18 cellular contexts compared by ENCODE assay signal in the genomic region with DNA sequence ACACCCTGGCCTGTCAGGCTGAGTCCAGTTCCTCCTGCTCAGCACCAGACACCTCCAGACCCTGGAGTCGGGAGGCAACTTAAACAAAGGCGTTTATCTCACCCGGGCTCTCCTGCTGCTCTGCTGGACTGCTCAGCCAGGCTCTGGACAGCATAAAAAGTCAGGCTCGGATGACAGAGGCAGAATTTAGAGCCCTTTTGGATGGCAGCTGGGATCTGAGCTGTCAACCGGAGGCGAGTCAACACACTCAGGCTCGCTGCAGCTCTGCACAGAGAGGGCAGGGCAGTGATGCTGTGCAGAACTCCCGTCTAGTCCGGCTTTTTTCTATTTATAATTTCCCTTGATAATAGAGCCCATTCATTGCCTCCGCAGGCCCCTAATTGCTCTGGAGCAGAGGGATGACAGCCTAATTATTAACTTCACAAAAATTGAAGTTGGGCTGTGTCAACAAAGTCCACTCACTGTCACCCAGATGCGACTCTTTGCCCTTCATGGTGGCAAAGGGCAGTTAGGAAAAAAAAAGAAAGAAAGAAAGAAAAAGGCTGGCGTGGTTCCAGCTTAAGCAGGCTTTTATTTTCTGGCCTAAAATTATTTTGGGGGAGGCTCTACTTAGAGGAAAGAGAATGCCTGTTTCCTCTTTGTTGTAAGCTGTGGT. TPM values are rescaled to one million over a fixed set of nuclear protein-coding genes. Genes with fewer than 3 reads are reported as not detected.
A peak's percentile ranks its signal among the peaks of the same experiment; 100 is the strongest.
DNase-seq lines count a peak whose midpoint lies in the region; ATAC-seq, FAIRE-seq and TF ChIP-seq lines count a peak whose summit lies in the region.
"Had no signal": no experiment of that assay in that cellular context is flagged by ENCODE, and none has a peak within 500 bp of the region (broad histone marks: within the 10 kb centered on the region; RNA-seq: fewer than 3 reads in every experiment).

No MANE protein-coding gene starts in this region.

- FAIRE-seq in TTC549 (lab: Jason Lieb, UNC): peak; percentile 3

- H3K9me3 Mint-ChIP-seq in endothelial cell (ENCODE audit: unreplicated experiment): no peaks in the 10 kb centered on the region
- H3K9me3 Mint-ChIP-seq: activated B cell treated with CpG ODN at 0.5 μM for 24 hours had no signal

- H3K36me3 Mint-ChIP-seq in endothelial cell (ENCODE audit: low read depth, unreplicated experiment): no peaks in the 10 kb centered on the region
- H3K36me3 Mint-ChIP-seq: CD4-positive, CD25-positive, alpha-beta regulatory T cell had no signal

- H3K4me1 Mint-ChIP-seq in endothelial cell (ENCODE audit: unreplicated experiment): peaks cover 14% of the 10 kb centered on the region

- intact Hi-C loops in left cardiac atrium (cut with DNase I): loop anchor here in 1 of 2 donors (5.0 kb wide), 2 partner anchors 282 to 588 kb away; no protein-coding TSS in a partner anchor

- H3K27me3 ChIP-seq in rectal smooth muscle tissue (ENCODE audit: control insufficient read depth, insufficient read depth, low read length): peaks cover 2% of the 10 kb centered on the region

- DNase-seq in NCI-H146 treated with DMSO at 0.1 percent for 48 hours (lab: John Stamatoyannopoulos, UW; ENCODE audit: unreplicated experiment) (peak; percentile 78), left cardiac atrium (no peak), endothelial cell (ENCODE audit: low spot score) (no peak), NCI-H1436 (lab: John Stamatoyannopoulos, UW) (no peak)
- DNase-seq: activated B cell treated with CpG ODN at 0.5 μM for 24 hours; activated CD8-positive, alpha-beta memory T cell treated with anti-CD3 and anti-CD28 coated beads, Interleukin-2, amount 50 U/mL, for 48 hours; activated naive CD4-positive, alpha-beta T cell treated with Interleukin-2 at 50 U/mL for 16 hours; brain microvascular endothelial cell; CD4-positive, CD25-positive, alpha-beta regulatory T cell; kidney glomerular epithelial cell; naive B cell; stimulated activated CD4-positive, alpha-beta T cell treated with anti-CD3 and anti-CD28 coated beads, Interleukin-4, amount 100 ng/mL, for 24 hours; transverse colon had no signal

- peak; percentile 49 to 76 for ATAC-seq in left cardiac atrium
- ATAC-seq in HG02678 (IDR thresholded peaks at IDR 0.05; ENCODE audit: unreplicated experiment): no peak

- H3K4me1 ChIP-seq in rectal smooth muscle tissue (ENCODE audit: control insufficient read depth, insufficient read depth, low read length): peaks cover 3% of the 10 kb centered on the region

- no peak overlapping the region for H3K4me3 ChIP-seq in rectal smooth muscle tissue (ENCODE audit: low read length)
- H3K4me3 ChIP-seq: transverse colon had no signal

- TF ChIP-seq CTCF in endothelial cell (IDR thresholded peaks at IDR 0.05; ENCODE audit: unreplicated experiment): no peak

- H3K4me3 Mint-ChIP-seq in endothelial cell (ENCODE audit: unreplicated experiment): no peak overlapping the region
- H3K4me3 Mint-ChIP-seq: activated B cell treated with CpG ODN at 0.5 μM for 24 hours; CD4-positive, CD25-positive, alpha-beta regulatory T cell; naive B cell had no signal

- no peak overlapping the region for H3K9ac ChIP-seq in rectal smooth muscle tissue (ENCODE audit: low read length)

- no peaks in the 10 kb centered on the region for H3K36me3 ChIP-seq in rectal smooth muscle tissue (ENCODE audit: control insufficient read depth, insufficient read depth, low read length)
- H3K36me3 ChIP-seq: brain microvascular endothelial cell, transverse colon had no signal

- peaks cover 3% of the 10 kb centered on the region for H3K27me3 Mint-ChIP-seq in endothelial cell (ENCODE audit: unreplicated experiment)

- no peak overlapping the region for H3K27ac Mint-ChIP-seq in endothelial cell (ENCODE audit: unreplicated experiment)
- H3K27ac Mint-ChIP-seq: activated B cell treated with CpG ODN at 0.5 μM for 24 hours; CD4-positive, CD25-positive, alpha-beta regulatory T cell; naive B cell had no signal

- peak overlapping the region; percentile 35 for H3K27ac ChIP-seq in rectal smooth muscle tissue (ENCODE audit: low read depth, low read length)
- H3K27ac ChIP-seq: brain microvascular endothelial cell, transverse colon had no signal

RNA-seq across cellular contexts. Expression of gene STC2, which starts 37.6 kb away (rescaled TPM):
- total RNA-seq in left cardiac atrium (10 to 100 TPM; 13.5 to 17.5 TPM), endothelial cell (ENCODE audit: unreplicated experiment) (3.6 TPM)
- total RNA-seq: CD4-positive, CD25-positive, alpha-beta regulatory T cell had no signal

RNA-seq across cellular contexts. Expression of gene NKX2-5, which starts 55.6 kb away (rescaled TPM):
- 100 to 1,000 TPM; 148 to 157 TPM for total RNA-seq in left cardiac atrium
- not detected for total RNA-seq in endothelial cell (ENCODE audit: unreplicated experiment)
- total RNA-seq: activated B cell treated with CpG ODN at 0.5 μM for 24 hours; CD4-positive, CD25-positive, alpha-beta regulatory T cell; glomerular endothelial cell; M059J; transverse colon had no signal

Comparison
In these comparisons a context has a peak if more than half of its experiments do, and no peak if none do; other contexts are left out.
1. RNA of gene NKX2-5, which starts 55.6 kb away (total RNA-seq): 148 to 157 TPM in left cardiac atrium; not detected in endothelial cell (single experiment); every median in the first group is over 100 times any median in the second.